ENCODE assay signal across 12 cellular contexts in genomic region chr14:22266141-22266442, GRCh38.
DNase-seq lines count a peak whose midpoint lies in the region; ATAC-seq and TF ChIP-seq lines count a peak whose summit lies in the region.
"Had no signal": no experiment of that assay in that cellular context is flagged by ENCODE, and none has a peak within 500 bp of the region (broad histone marks: within the 10 kb centered on the region; RNA-seq: fewer than 3 reads in every experiment).

No MANE protein-coding gene starts in this region.

- POLR2A ChIA-PET in MCF 10A (lab: Yijun Ruan, JAX), result no interaction called here
- POLR2A ChIA-PET in RWPE1 (lab: Yijun Ruan, JAX; ENCODE audit: low non-redundant PET), result no interaction called here

- no peak for TF ChIP-seq CTCF in MCF 10A (IDR thresholded peaks at IDR 0.05; ENCODE audit: unreplicated experiment)
- TF ChIP-seq CTCF in breast epithelium (IDR thresholded peaks at IDR 0.05), result no peak
- no peak for TF ChIP-seq CTCF in RWPE1 (conservative IDR thresholded peaks at IDR 0.05; ENCODE audit: low read depth)
- no peak for TF ChIP-seq CTCF in tibial artery (IDR thresholded peaks at IDR 0.05)

- no peak for TF ChIP-seq POLR2A in breast epithelium (IDR thresholded peaks at IDR 0.05)

- H3K27ac ChIP-seq in breast epithelium, result no peak overlapping the region
- H3K27ac ChIP-seq in RWPE1, result no peak overlapping the region
- peak overlapping the region; percentile 51 to 90 for H3K27ac ChIP-seq in tibial artery
- H3K27ac ChIP-seq: vagina had no signal

- H3K4me1 ChIP-seq in breast epithelium (no peaks in the 10 kb centered on the region), tibial artery (peaks cover 0 to 50% (median 7%) of the 10 kb centered on the region in 4 donors)

- H3K4me3 Mint-ChIP-seq in MCF 10A (ENCODE audit: unreplicated experiment), result no peak overlapping the region

- no peaks in the 10 kb centered on the region for H3K36me3 ChIP-seq in breast epithelium
- no peaks in the 10 kb centered on the region for H3K36me3 ChIP-seq in tibial artery
- H3K36me3 ChIP-seq: vagina had no signal

- no peaks in the 10 kb centered on the region for H3K9me3 Mint-ChIP-seq in MCF 10A (ENCODE audit: unreplicated experiment)

- peaks cover 15% of the 10 kb centered on the region for H3K27me3 Mint-ChIP-seq in MCF 10A (ENCODE audit: insufficient read depth, unreplicated experiment)

- peaks cover 28% of the 10 kb centered on the region for H3K4me1 Mint-ChIP-seq in MCF 10A (ENCODE audit: insufficient read depth, unreplicated experiment)

- CTCF ChIA-PET in MCF 10A (lab: Yijun Ruan, JAX) (interaction anchor here (1.0 to 1.2 kb wide), 2 partner anchors 8 to 37 kb away, joined by 3 read pairs; no protein-coding TSS in a partner anchor), RWPE1 (lab: Yijun Ruan, JAX) (interaction anchor here (0.6 kb wide), 1 partner anchor 154 kb away, joined by 3 read pairs; no protein-coding TSS in a partner anchor)

- H3K9me3 ChIP-seq in breast epithelium (no peaks in the 10 kb centered on the region), tibial artery (no peaks in the 10 kb centered on the region)
- H3K9me3 ChIP-seq: vagina had no signal

- no TSS peak for BruUV-seq in MCF 10A (replicated peaks; lab: Mats Ljungman, UMichigan)

- ATAC-seq in HG03354 (IDR thresholded peaks at IDR 0.05; ENCODE audit: poor library complexity, severe bottlenecking, unreplicated experiment), result no peak

- H3K27me3 ChIP-seq in breast epithelium (no peaks in the 10 kb centered on the region), tibial artery (no peaks in the 10 kb centered on the region)
- H3K27me3 ChIP-seq: vagina had no signal

- peaks cover 6% of the 10 kb centered on the region for H3K36me3 Mint-ChIP-seq in MCF 10A (ENCODE audit: insufficient read depth, unreplicated experiment)

- no peak overlapping the region for H3K27ac Mint-ChIP-seq in MCF 10A (ENCODE audit: low read depth, unreplicated experiment)

- intact Hi-C loops in MCF 10A (cut with micrococcal nuclease) (no loop called here), breast epithelium (cut with DNase I; ENCODE audit: low total_unique reads) (no loop called here), tibial artery (cut with DNase I; ENCODE audit: low total_unique reads) (no loop called here)

- no peak overlapping the region for H3K4me3 ChIP-seq in breast epithelium
- no peak overlapping the region for H3K4me3 ChIP-seq in tibial artery
- H3K4me3 ChIP-seq: vagina had no signal

- peak; percentile 12 for DNase-seq in MCF 10A (ENCODE audit: unreplicated experiment)
- no peak for DNase-seq in breast epithelium (ENCODE audit: low spot score in 2 of 2)
- peak; percentile 41 for DNase-seq in RWPE1 (ENCODE audit: low spot score)
- DNase-seq in glomerular visceral epithelial cell (ENCODE audit: extremely low spot score), result peak; percentile 47
- no peak for DNase-seq in tibial artery
- DNase-seq in central memory CD4-positive, alpha-beta T cell, result no peak
- no peak for DNase-seq in NCI-H524 treated with DMSO at 0.1 percent for 48 hours (lab: John Stamatoyannopoulos, UW)
- DNase-seq: activated T-cell treated with anti-CD3 and anti-CD28 coated beads, Interleukin-2, amount 50 U/mL, for 48 hours; H7; NCI-H2081 had no signal

Comparison
In these comparisons a context has a peak if more than half of its experiments do, and no peak if none do; other contexts are left out.
1. DNase-seq: peak in MCF 10A (single experiment), RWPE1 (single experiment) and glomerular visceral epithelial cell (single experiment); none in breast epithelium (0 of 2), tibial artery (0 of 2), central memory CD4-positive, alpha-beta T cell (single experiment) and NCI-H524 treated with DMSO at 0.1 percent for 48 hours (single experiment).
2. H3K27ac ChIP-seq: peak in tibial artery (2 of 2); none in breast epithelium (0 of 2) and RWPE1 (single experiment).